16 cellular contexts compared by ENCODE assay signal in genomic region chr3:182568206-182568605, GRCh38.
DNase-seq lines count a peak whose midpoint lies in the region; ATAC-seq and TF ChIP-seq lines count a peak whose summit lies in the region.
"Had no signal": no experiment of that assay in that cellular context is flagged by ENCODE, and none has a peak within 500 bp of the region (broad histone marks: within the 10 kb centered on the region; RNA-seq: fewer than 3 reads in every experiment).

No MANE protein-coding gene starts in this region.

- CTCF ChIA-PET in MCF 10A (lab: Yijun Ruan, JAX), result interaction anchor here (1.4 kb wide), 1 partner anchor 115 kb away, joined by 5 read pairs; no protein-coding TSS in a partner anchor

- POLR2A ChIA-PET in MCF 10A (lab: Yijun Ruan, JAX), result no interaction called here

- H3K27ac Mint-ChIP-seq in mesothelial cell of epicardium (peak overlapping the region; percentile 57), type B pancreatic cell (peak overlapping the region; percentile 81), MCF 10A (ENCODE audit: low read depth, unreplicated experiment) (no peak overlapping the region)
- H3K27ac Mint-ChIP-seq: activated naive CD4-positive, alpha-beta T cell treated with anti-CD3 and anti-CD28 coated beads, Interleukin-2, amount 50 U/mL, for 72 hours; activated T-helper 1 cell treated with anti-CD3 and anti-CD28 coated beads, Interleukin-12 subunit alpha, Interleukin-12 subunit beta, Interleukin-2, Interleukin-4 antibody, amounts not matched to agents 30 ng/mL and 10 ng/mL and 1 ng/mL, durations not matched to agents 14 hours and 24 hours and 36 hours had no signal

- H3K36me3 Mint-ChIP-seq in mesothelial cell of epicardium (no peaks in the 10 kb centered on the region), type B pancreatic cell (no peaks in the 10 kb centered on the region), MCF 10A (ENCODE audit: insufficient read depth, unreplicated experiment) (no peaks in the 10 kb centered on the region)

- H3K4me1 Mint-ChIP-seq in mesothelial cell of epicardium (peaks cover 33% of the 10 kb centered on the region), type B pancreatic cell (ENCODE audit: unreplicated experiment) (peaks cover 35% of the 10 kb centered on the region), MCF 10A (ENCODE audit: insufficient read depth, unreplicated experiment) (no peaks in the 10 kb centered on the region)

- TF ChIP-seq CTCF in mesothelial cell of epicardium (IDR thresholded peaks at IDR 0.05; ENCODE audit: unreplicated experiment), result no peak
- TF ChIP-seq CTCF in type B pancreatic cell (conservative IDR thresholded peaks at IDR 0.05), result no peak
- TF ChIP-seq CTCF in MCF 10A (IDR thresholded peaks at IDR 0.05; ENCODE audit: unreplicated experiment), result no peak

- H3K9me3 Mint-ChIP-seq in mesothelial cell of epicardium, result peaks cover 2% of the 10 kb centered on the region
- no peaks in the 10 kb centered on the region for H3K9me3 Mint-ChIP-seq in type B pancreatic cell
- peaks cover under 1% of the 10 kb centered on the region for H3K9me3 Mint-ChIP-seq in MCF 10A (ENCODE audit: unreplicated experiment)
- H3K9me3 Mint-ChIP-seq: activated T-helper 1 cell treated with anti-CD3 and anti-CD28 coated beads, Interleukin-12 subunit alpha, Interleukin-12 subunit beta, Interleukin-2, Interleukin-4 antibody, amounts not matched to agents 30 ng/mL and 10 ng/mL and 1 ng/mL, durations not matched to agents 14 hours and 24 hours and 36 hours had no signal

- H3K27me3 Mint-ChIP-seq in mesothelial cell of epicardium (ENCODE audit: low read depth) (no peaks in the 10 kb centered on the region), type B pancreatic cell (no peaks in the 10 kb centered on the region), MCF 10A (ENCODE audit: insufficient read depth, unreplicated experiment) (no peaks in the 10 kb centered on the region)

- ATAC-seq in HG03342 (IDR thresholded peaks at IDR 0.05; ENCODE audit: unreplicated experiment) (no peak), GM18519 (IDR thresholded peaks at IDR 0.05; ENCODE audit: low FRiP score, unreplicated experiment) (no peak)
- ATAC-seq: activated naive CD4-positive, alpha-beta T cell treated with anti-CD3 and anti-CD28 coated beads, Interleukin-2, amount 50 U/mL, for 72 hours; body of pancreas had no signal

- intact Hi-C loops in MCF 10A (cut with micrococcal nuclease), result no loop called here

- H3K4me3 Mint-ChIP-seq in mesothelial cell of epicardium, result no peak overlapping the region
- H3K4me3 Mint-ChIP-seq in type B pancreatic cell, result peak overlapping the region; percentile 45
- no peak overlapping the region for H3K4me3 Mint-ChIP-seq in MCF 10A (ENCODE audit: unreplicated experiment)
- H3K4me3 Mint-ChIP-seq: activated T-helper 1 cell treated with anti-CD3 and anti-CD28 coated beads, Interleukin-12 subunit alpha, Interleukin-12 subunit beta, Interleukin-2, Interleukin-4 antibody, amounts not matched to agents 30 ng/mL and 10 ng/mL and 1 ng/mL, durations not matched to agents 14 hours and 24 hours and 36 hours had no signal

- BruUV-seq in MCF 10A (replicated peaks; lab: Mats Ljungman, UMichigan), result no TSS peak

- DNase-seq in NCI-H146 (lab: John Stamatoyannopoulos, UW), result peak; percentile 8
- no peak for DNase-seq in NCI-H146 treated with DMSO at 0.1 percent for 48 hours (lab: John Stamatoyannopoulos, UW; ENCODE audit: unreplicated experiment)
- peak; percentile 68 for DNase-seq in astrocyte of the hippocampus (ENCODE audit: low read depth, low spot score)
- DNase-seq in mesothelial cell of epicardium (ENCODE audit: low spot score in 2 of 2, unreplicated experiment in 2 of 2), result no peak
- no peak for DNase-seq in type B pancreatic cell (ENCODE audit: extremely low spot score, unreplicated experiment)
- no peak for DNase-seq in MCF 10A (ENCODE audit: unreplicated experiment)
- DNase-seq: activated CD4-positive, alpha-beta T cell treated with anti-CD3 and anti-CD28 coated beads for 4 hours; body of pancreas; NCI-H2029 treated with DMSO at 0.1 percent for 48 hours; stimulated activated CD4-positive, alpha-beta T cell treated with anti-CD3 and anti-CD28 coated beads, Interleukin-12 subunit alpha, Interleukin-12 subunit beta, amount 100 ng/mL, for 4 hours; SW 1271; uterus had no signal

Comparison
In these comparisons a context has a peak if more than half of its experiments do, and no peak if none do; other contexts are left out.
1. DNase-seq: peak in NCI-H146 (single experiment) and astrocyte of the hippocampus (single experiment); none in NCI-H146 treated with DMSO at 0.1 percent for 48 hours (single experiment), mesothelial cell of epicardium (0 of 2), type B pancreatic cell (single experiment) and MCF 10A (single experiment).